9 cellular contexts compared by ENCODE assay signal in the genomic region with DNA sequence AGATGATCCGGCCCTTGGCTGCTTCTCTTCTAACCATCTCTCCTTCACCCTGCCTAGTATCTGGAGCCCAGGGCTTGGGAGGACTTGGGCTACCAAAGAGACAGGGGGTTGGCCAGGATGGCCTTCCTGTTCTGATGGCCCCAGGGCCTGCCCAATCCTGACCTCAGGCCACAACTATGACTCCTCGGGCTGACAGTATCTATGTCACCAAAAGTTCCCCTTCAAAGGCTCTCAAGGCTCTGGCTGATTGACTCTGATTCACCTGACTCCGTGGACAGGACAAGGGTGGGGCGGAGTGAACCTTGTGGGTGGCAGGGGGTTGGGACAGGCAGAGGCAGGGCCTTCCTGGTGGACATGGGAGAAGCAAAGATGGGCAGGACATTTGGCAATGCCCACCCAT. TPM values are rescaled to one million over a fixed set of nuclear protein-coding genes. Genes with fewer than 3 reads are reported as not detected.
A peak's percentile ranks its signal among the peaks of the same experiment; 100 is the strongest.
DNase-seq lines count a peak whose midpoint lies in the region; ATAC-seq and TF ChIP-seq lines count a peak whose summit lies in the region.
"Had no signal": no experiment of that assay in that cellular context is flagged by ENCODE, and none has a peak within 500 bp of the region (broad histone marks: within the 10 kb centered on the region; RNA-seq: fewer than 3 reads in every experiment).

No MANE protein-coding gene starts in this region.

- 57% methylated on average over 4 of the region's 4 CpGs for WGBS in esophagus muscularis mucosa
- WGBS in upper lobe of left lung, 2 donors, result 56 to 57% methylated on average over 4 of the region's 4 CpGs

- H3K36me3 ChIP-seq in cardiac muscle cell, result no peaks in the 10 kb centered on the region
- peaks cover 75% of the 10 kb centered on the region for H3K36me3 ChIP-seq in OCI-LY7 (ENCODE audit: insufficient read depth, low read length)
- peaks cover 2 to 25% (median 10%) of the 10 kb centered on the region in 4 donors for H3K36me3 ChIP-seq in esophagus muscularis mucosa
- peaks cover 0 to 11% (median 5%) of the 10 kb centered on the region in 4 donors for H3K36me3 ChIP-seq in upper lobe of left lung

- no peaks in the 10 kb centered on the region for H3K9me3 ChIP-seq in cardiac muscle cell (ENCODE audit: low read depth)
- no peaks in the 10 kb centered on the region for H3K9me3 ChIP-seq in OCI-LY7 (ENCODE audit: low read length)
- H3K9me3 ChIP-seq in esophagus muscularis mucosa, result no peaks in the 10 kb centered on the region
- no peaks in the 10 kb centered on the region for H3K9me3 ChIP-seq in upper lobe of left lung

- no peak overlapping the region for H3K4me3 ChIP-seq in cardiac muscle cell
- H3K4me3 ChIP-seq in OCI-LY7 (ENCODE audit: low read depth, low read length, poor library complexity, severe bottlenecking), result peak overlapping the region; percentile 98
- no peak overlapping the region for H3K4me3 ChIP-seq in esophagus muscularis mucosa
- no peak overlapping the region for H3K4me3 ChIP-seq in upper lobe of left lung

- H3K27ac ChIP-seq in cardiac muscle cell (peak overlapping the region; percentile 96), OCI-LY7 (ENCODE audit: low read depth, low read length, poor library complexity, severe bottlenecking) (peak overlapping the region; percentile 98), esophagus muscularis mucosa (replicated peaks in 1 of 4) (peak overlapping the region; percentile 98 to 100 (median 99)), upper lobe of left lung (peak overlapping the region in 3 of 4 donors; percentile 55 to 88 (median 83))

- H3K4me1 ChIP-seq in cardiac muscle cell (ENCODE audit: low read depth), result peaks cover 53% of the 10 kb centered on the region
- peaks cover 93% of the 10 kb centered on the region for H3K4me1 ChIP-seq in OCI-LY7 (ENCODE audit: insufficient read depth, low read length, poor library complexity, severe bottlenecking)
- peaks cover 94 to 100% (median 100%) of the 10 kb centered on the region in 4 donors for H3K4me1 ChIP-seq in esophagus muscularis mucosa
- peaks cover 68 to 94% (median 75%) of the 10 kb centered on the region in 4 donors for H3K4me1 ChIP-seq in upper lobe of left lung

- TF ChIP-seq POLR2A in esophagus muscularis mucosa (IDR thresholded peaks at IDR 0.05; ENCODE audit: low read depth) (no peak), upper lobe of left lung (IDR thresholded peaks at IDR 0.05) (no peak)

- no peak for DNase-seq in cardiac muscle cell (ENCODE audit: low read depth in 1 of 2, low spot score in 1 of 2)
- no peak for DNase-seq in cardiac septum (ENCODE audit: low spot score)
- no peak for DNase-seq in OCI-LY7 (ENCODE audit: low spot score)
- DNase-seq in esophagus muscularis mucosa (ENCODE audit: extremely low spot score), result no peak
- DNase-seq in upper lobe of left lung, result no peak
- DNase-seq in GM19238 (ENCODE audit: insufficient read length, low spot score), result no peak
- DNase-seq in HCEC 1CT, result no peak
- no peak for DNase-seq in KBM-7
- DNase-seq: amygdala had no signal

- H4K20me1 ChIP-seq in OCI-LY7 (ENCODE audit: insufficient read depth, low read length), result peaks cover 5% of the 10 kb centered on the region; the same call in 1 of the 2 replicates

- in situ Hi-C loops in KBM-7 (cut with MboI; ENCODE audit: low pct_unique_long_range_greater_than_20kb, low sequenced_read_pairs), result no loop called here

- intact Hi-C loops in cardiac septum (cut with DNase I), result no loop called here
- intact Hi-C loops in OCI-LY7 (cut with micrococcal nuclease; ENCODE audit: unreplicated experiment), result loop anchor here (2.0 kb wide), 1 partner anchor 17 kb away; no protein-coding TSS in a partner anchor
- intact Hi-C loops in esophagus muscularis mucosa (cut with DNase I), result loop anchor here (10.0 kb wide), 1 partner anchor 107 kb away; a partner anchor contains a TSS

- no peak overlapping the region for H2AFZ ChIP-seq in OCI-LY7 (ENCODE audit: low read length)

- peaks cover 92% of the 10 kb centered on the region for H3K79me2 ChIP-seq in OCI-LY7 (ENCODE audit: insufficient read depth, low read depth, low read length)

- H3K27me3 ChIP-seq in cardiac muscle cell, result no peaks in the 10 kb centered on the region
- H3K27me3 ChIP-seq in esophagus muscularis mucosa, result no peaks in the 10 kb centered on the region
- H3K27me3 ChIP-seq in upper lobe of left lung, result no peaks in the 10 kb centered on the region

- TF ChIP-seq EP300 in esophagus muscularis mucosa (IDR thresholded peaks at IDR 0.05), result no peak
- TF ChIP-seq EP300 in upper lobe of left lung (IDR thresholded peaks at IDR 0.05), result no peak

- peak overlapping the region; percentile 91 for H3K4me2 ChIP-seq in OCI-LY7 (ENCODE audit: low read length)

- TF ChIP-seq CTCF in cardiac muscle cell (IDR thresholded peaks at IDR 0.05; ENCODE audit: low read depth, low read length), result no peak
- no peak for TF ChIP-seq CTCF in OCI-LY7 (conservative IDR thresholded peaks at IDR 0.05; ENCODE audit: low read length)
- TF ChIP-seq CTCF in esophagus muscularis mucosa (IDR thresholded peaks at IDR 0.05), result no peak
- no peak for TF ChIP-seq CTCF in upper lobe of left lung (IDR thresholded peaks at IDR 0.05)

- CTCF ChIA-PET in OCI-LY7 (lab: Charles Lee; ENCODE audit: unreplicated experiment), result interaction anchor here (1.0 to 1.8 kb wide), 3 partner anchors 7 to 94 kb away, joined by 4 to 5 read pairs (median 4); a partner anchor contains a TSS

- no TSS peak for BruUV-seq in OCI-LY7 (replicated peaks; lab: Mats Ljungman, UMichigan)

- H3K9me2 ChIP-seq in OCI-LY7 (ENCODE audit: insufficient read depth, low read length), result no peaks in the 10 kb centered on the region

- POLR2A ChIA-PET in OCI-LY7 (lab: Charles Lee), result interaction anchor here (0.6 to 7.1 kb wide), 4 partner anchors 13 to 155 kb away, joined by 3 to 179 read pairs (median 4); a partner anchor contains a TSS

- ATAC-seq in upper lobe of left lung (ENCODE audit: low FRiP score in 2 of 2), result no peak

RNA-seq across cellular contexts. Expression of a gene that starts 12.7 kb away (rescaled TPM):
- 35.9 and 64.6 TPM in 2 replicates for total RNA-seq in cardiac muscle cell
- polyA plus RNA-seq in cardiac muscle cell, result 35.1 and 52.1 TPM in 2 replicates
- 93.1 TPM for total RNA-seq in cardiac septum
- total RNA-seq in OCI-LY7 (2014; rRNA removed; shearing (Covaris generic)), result 23.4 and 42.7 TPM in 2 replicates
- total RNA-seq in OCI-LY7 (2022), result 92.3 and 101 TPM in 2 replicates
- total RNA-seq in esophagus muscularis mucosa, result 100 to 1,000 TPM in 3 of 4 donors, 10 to 100 TPM in 1; 78.0 to 138 (median 115) TPM
- 100 to 1,000 TPM in 2 of 6 donors, 10 to 100 TPM in 4; 42.7 to 146 (median 58.7) TPM for total RNA-seq in upper lobe of left lung
